ENCODE assay signal across 1 cellular context in the genomic region with DNA sequence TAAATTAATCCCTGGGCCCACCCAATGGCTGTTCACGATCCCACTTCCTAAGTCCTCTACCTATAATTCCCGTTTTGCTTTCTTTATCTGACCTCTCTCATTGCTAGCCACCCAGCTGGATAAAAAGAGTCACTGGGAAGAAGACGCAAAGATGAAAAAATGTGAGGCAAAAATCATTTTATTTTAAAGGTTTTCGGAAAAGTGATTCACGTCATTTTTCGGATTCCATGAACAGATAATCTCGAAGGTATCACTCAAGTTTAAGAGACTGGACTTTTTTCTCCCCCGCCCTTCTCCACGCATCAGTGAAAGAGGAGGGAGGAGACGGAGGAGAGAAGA.
TF ChIP-seq lines count a peak whose summit lies in the region.

No MANE protein-coding gene starts in this region.

TF ChIP-seq in GM23338, 12 proteins besides CTCF, POLR2A, EP300 and RAD21 (continued from another document):
- TF ChIP-seq, protein P1, sequence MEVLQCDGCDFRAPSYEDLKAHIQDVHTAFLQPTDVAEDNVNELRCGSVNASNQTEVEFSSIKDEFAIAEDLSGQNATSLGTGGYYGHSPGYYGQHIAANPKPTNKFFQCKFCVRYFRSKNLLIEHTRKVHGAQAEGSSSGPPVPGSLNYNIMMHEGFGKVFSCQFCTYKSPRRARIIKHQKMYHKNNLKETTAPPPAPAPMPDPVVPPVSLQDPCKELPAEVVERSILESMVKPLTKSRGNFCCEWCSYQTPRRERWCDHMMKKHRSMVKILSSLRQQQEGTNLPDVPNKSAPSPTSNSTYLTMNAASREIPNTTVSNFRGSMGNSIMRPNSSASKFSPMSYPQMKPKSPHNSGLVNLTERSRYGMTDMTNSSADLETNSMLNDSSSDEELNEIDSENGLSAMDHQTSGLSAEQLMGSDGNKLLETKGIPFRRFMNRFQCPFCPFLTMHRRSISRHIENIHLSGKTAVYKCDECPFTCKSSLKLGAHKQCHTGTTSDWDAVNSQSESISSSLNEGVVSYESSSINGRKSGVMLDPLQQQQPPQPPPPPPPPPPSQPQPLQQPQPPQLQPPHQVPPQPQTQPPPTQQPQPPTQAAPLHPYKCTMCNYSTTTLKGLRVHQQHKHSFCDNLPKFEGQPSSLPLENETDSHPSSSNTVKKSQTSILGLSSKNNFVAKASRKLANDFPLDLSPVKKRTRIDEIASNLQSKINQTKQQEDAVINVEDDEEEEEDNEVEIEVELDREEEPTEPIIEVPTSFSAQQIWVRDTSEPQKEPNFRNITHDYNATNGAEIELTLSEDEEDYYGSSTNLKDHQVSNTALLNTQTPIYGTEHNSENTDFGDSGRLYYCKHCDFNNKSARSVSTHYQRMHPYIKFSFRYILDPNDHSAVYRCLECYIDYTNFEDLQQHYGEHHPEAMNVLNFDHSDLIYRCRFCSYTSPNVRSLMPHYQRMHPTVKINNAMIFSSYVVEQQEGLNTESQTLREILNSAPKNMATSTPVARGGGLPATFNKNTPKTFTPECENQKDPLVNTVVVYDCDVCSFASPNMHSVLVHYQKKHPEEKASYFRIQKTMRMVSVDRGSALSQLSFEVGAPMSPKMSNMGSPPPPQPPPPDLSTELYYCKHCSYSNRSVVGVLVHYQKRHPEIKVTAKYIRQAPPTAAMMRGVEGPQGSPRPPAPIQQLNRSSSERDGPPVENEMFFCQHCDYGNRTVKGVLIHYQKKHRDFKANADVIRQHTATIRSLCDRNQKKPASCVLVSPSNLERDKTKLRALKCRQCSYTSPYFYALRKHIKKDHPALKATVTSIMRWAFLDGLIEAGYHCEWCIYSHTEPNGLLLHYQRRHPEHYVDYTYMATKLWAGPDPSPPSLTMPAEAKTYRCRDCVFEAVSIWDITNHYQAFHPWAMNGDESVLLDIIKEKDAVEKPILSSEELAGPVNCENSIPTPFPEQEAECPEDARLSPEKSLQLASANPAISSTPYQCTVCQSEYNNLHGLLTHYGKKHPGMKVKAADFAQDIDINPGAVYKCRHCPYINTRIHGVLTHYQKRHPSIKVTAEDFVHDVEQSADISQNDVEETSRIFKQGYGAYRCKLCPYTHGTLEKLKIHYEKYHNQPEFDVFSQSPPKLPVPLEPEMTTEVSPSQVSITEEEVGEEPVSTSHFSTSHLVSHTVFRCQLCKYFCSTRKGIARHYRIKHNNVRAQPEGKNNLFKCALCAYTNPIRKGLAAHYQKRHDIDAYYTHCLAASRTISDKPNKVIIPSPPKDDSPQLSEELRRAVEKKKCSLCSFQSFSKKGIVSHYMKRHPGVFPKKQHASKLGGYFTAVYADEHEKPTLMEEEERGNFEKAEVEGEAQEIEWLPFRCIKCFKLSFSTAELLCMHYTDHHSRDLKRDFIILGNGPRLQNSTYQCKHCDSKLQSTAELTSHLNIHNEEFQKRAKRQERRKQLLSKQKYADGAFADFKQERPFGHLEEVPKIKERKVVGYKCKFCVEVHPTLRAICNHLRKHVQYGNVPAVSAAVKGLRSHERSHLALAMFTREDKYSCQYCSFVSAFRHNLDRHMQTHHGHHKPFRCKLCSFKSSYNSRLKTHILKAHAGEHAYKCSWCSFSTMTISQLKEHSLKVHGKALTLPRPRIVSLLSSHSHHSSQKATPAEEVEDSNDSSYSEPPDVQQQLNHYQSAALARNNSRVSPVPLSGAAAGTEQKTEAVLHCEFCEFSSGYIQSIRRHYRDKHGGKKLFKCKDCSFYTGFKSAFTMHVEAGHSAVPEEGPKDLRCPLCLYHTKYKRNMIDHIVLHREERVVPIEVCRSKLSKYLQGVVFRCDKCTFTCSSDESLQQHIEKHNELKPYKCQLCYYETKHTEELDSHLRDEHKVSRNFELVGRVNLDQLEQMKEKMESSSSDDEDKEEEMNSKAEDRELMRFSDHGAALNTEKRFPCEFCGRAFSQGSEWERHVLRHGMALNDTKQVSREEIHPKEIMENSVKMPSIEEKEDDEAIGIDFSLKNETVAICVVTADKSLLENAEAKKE (CRISPR knock-in tag; IDR thresholded peaks at IDR 0.05) = no peak
- TF ChIP-seq, protein P2, sequence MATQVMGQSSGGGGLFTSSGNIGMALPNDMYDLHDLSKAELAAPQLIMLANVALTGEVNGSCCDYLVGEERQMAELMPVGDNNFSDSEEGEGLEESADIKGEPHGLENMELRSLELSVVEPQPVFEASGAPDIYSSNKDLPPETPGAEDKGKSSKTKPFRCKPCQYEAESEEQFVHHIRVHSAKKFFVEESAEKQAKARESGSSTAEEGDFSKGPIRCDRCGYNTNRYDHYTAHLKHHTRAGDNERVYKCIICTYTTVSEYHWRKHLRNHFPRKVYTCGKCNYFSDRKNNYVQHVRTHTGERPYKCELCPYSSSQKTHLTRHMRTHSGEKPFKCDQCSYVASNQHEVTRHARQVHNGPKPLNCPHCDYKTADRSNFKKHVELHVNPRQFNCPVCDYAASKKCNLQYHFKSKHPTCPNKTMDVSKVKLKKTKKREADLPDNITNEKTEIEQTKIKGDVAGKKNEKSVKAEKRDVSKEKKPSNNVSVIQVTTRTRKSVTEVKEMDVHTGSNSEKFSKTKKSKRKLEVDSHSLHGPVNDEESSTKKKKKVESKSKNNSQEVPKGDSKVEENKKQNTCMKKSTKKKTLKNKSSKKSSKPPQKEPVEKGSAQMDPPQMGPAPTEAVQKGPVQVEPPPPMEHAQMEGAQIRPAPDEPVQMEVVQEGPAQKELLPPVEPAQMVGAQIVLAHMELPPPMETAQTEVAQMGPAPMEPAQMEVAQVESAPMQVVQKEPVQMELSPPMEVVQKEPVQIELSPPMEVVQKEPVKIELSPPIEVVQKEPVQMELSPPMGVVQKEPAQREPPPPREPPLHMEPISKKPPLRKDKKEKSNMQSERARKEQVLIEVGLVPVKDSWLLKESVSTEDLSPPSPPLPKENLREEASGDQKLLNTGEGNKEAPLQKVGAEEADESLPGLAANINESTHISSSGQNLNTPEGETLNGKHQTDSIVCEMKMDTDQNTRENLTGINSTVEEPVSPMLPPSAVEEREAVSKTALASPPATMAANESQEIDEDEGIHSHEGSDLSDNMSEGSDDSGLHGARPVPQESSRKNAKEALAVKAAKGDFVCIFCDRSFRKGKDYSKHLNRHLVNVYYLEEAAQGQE (IDR thresholded peaks at IDR 0.05; ENCODE audit: unreplicated experiment) = no peak
- TF ChIP-seq JUNB (IDR thresholded peaks at IDR 0.05; ENCODE audit: unreplicated experiment) (no peak), POLR2AphosphoS5 (IDR thresholded peaks at IDR 0.05; ENCODE audit: low read depth) (no peak), CREB1 (CRISPR knock-in tag; IDR thresholded peaks at IDR 0.05; ENCODE audit: low read depth) (no peak), STAT1 (IDR thresholded peaks at IDR 0.05; ENCODE audit: unreplicated experiment) (no peak), EZH2 (IDR thresholded peaks at IDR 0.05; ENCODE audit: low read depth, unreplicated experiment) (no peak), ZNF331 (CRISPR knock-in tag; IDR thresholded peaks at IDR 0.05; ENCODE audit: low read depth) (no peak)
- TF ChIP-seq, protein P3, sequence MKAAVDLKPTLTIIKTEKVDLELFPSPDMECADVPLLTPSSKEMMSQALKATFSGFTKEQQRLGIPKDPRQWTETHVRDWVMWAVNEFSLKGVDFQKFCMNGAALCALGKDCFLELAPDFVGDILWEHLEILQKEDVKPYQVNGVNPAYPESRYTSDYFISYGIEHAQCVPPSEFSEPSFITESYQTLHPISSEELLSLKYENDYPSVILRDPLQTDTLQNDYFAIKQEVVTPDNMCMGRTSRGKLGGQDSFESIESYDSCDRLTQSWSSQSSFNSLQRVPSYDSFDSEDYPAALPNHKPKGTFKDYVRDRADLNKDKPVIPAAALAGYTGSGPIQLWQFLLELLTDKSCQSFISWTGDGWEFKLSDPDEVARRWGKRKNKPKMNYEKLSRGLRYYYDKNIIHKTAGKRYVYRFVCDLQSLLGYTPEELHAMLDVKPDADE (IDR thresholded peaks at IDR 0.05) = no peak
